In genomic region chrX:102863735-102864134, GRCh38 we compare ENCODE assay signal across 8 cellular contexts.
DNase-seq lines count a peak whose midpoint lies in the region; ATAC-seq, FAIRE-seq and TF ChIP-seq lines count a peak whose summit lies in the region.

No MANE protein-coding gene starts in this region.

- H3K27me3 Mint-ChIP-seq in GM23338 (ENCODE audit: insufficient read depth, low read depth, poor library complexity): no peaks in the 10 kb centered on the region
- H3K27me3 Mint-ChIP-seq in activated T-helper 1 cell treated with anti-CD3 and anti-CD28 coated beads, Interleukin-12 subunit alpha, Interleukin-12 subunit beta, Interleukin-2, Interleukin-4 antibody, amounts not matched to agents 30 ng/mL and 10 ng/mL and 1 ng/mL, durations not matched to agents 14 hours and 24 hours and 36 hours (ENCODE audit: insufficient read depth): no peaks in the 10 kb centered on the region

- TF ChIP-seq POLR2A in thyroid gland (IDR thresholded peaks at IDR 0.05): no peak

- H4K20me1 ChIP-seq in GM23338 (replicated peaks; ENCODE audit: insufficient read depth) (no peaks in the 10 kb centered on the region), osteoblast (ENCODE audit: insufficient read depth, low read length) (no peaks in the 10 kb centered on the region)

- no peaks in the 10 kb centered on the region for H3F3A ChIP-seq in GM23338 (replicated peaks; ENCODE audit: low read depth)

- H3K4me1 ChIP-seq in GM23338 (ENCODE audit: insufficient read depth) (no peaks in the 10 kb centered on the region), osteoblast (ENCODE audit: insufficient read depth, low read length) (peaks cover 4% of the 10 kb centered on the region), thyroid gland (no peaks in the 10 kb centered on the region)

- no peak overlapping the region for H3K4me3 Mint-ChIP-seq in GM23338
- no peak overlapping the region for H3K4me3 Mint-ChIP-seq in activated T-helper 1 cell treated with anti-CD3 and anti-CD28 coated beads, Interleukin-12 subunit alpha, Interleukin-12 subunit beta, Interleukin-2, Interleukin-4 antibody, amounts not matched to agents 30 ng/mL and 10 ng/mL and 1 ng/mL, durations not matched to agents 14 hours and 24 hours and 36 hours

- H2AFZ ChIP-seq in GM23338: no peak overlapping the region
- H2AFZ ChIP-seq in osteoblast (ENCODE audit: low read length): no peak overlapping the region

- H3K4me2 ChIP-seq in GM23338 (no peak overlapping the region), osteoblast (ENCODE audit: insufficient read depth, low read length) (no peak overlapping the region)

- H3K79me2 ChIP-seq in GM23338 (replicated peaks; ENCODE audit: insufficient read depth) (no peaks in the 10 kb centered on the region), osteoblast (ENCODE audit: insufficient read depth, low read length) (no peaks in the 10 kb centered on the region)

- H3K27ac Mint-ChIP-seq in GM23338: no peak overlapping the region
- no peak overlapping the region for H3K27ac Mint-ChIP-seq in activated T-helper 1 cell treated with anti-CD3 and anti-CD28 coated beads, Interleukin-12 subunit alpha, Interleukin-12 subunit beta, Interleukin-2, Interleukin-4 antibody, amounts not matched to agents 30 ng/mL and 10 ng/mL and 1 ng/mL, durations not matched to agents 14 hours and 24 hours and 36 hours

- H3K4me1 Mint-ChIP-seq in GM23338: peaks cover under 1% of the 10 kb centered on the region; the same call in 1 of the 3 replicates
- H3K4me1 Mint-ChIP-seq in activated T-helper 1 cell treated with anti-CD3 and anti-CD28 coated beads, Interleukin-12 subunit alpha, Interleukin-12 subunit beta, Interleukin-2, Interleukin-4 antibody, amounts not matched to agents 30 ng/mL and 10 ng/mL and 1 ng/mL, durations not matched to agents 14 hours and 24 hours and 36 hours (ENCODE audit: low read depth): no peaks in the 10 kb centered on the region

- H3K4me3 ChIP-seq in GM23338: no peak overlapping the region
- no peak overlapping the region for H3K4me3 ChIP-seq in foreskin fibroblast (ENCODE audit: low read depth in 1 of 2, low read length in 2 of 2)
- H3K4me3 ChIP-seq in osteoblast (ENCODE audit: insufficient read depth, low read length): no peak overlapping the region
- no peak overlapping the region for H3K4me3 ChIP-seq in thyroid gland (replicated peaks in 1 of 3)

- no peaks in the 10 kb centered on the region; the same call in 2 of the 3 replicates for H3K9me3 Mint-ChIP-seq in GM23338
- H3K9me3 Mint-ChIP-seq in activated T-helper 1 cell treated with anti-CD3 and anti-CD28 coated beads, Interleukin-12 subunit alpha, Interleukin-12 subunit beta, Interleukin-2, Interleukin-4 antibody, amounts not matched to agents 30 ng/mL and 10 ng/mL and 1 ng/mL, durations not matched to agents 14 hours and 24 hours and 36 hours: no peaks in the 10 kb centered on the region

- H3K27ac ChIP-seq in GM23338 (ENCODE audit: low read depth) (no peak overlapping the region), osteoblast (ENCODE audit: low read depth, low read length) (no peak overlapping the region), thyroid gland (no peak overlapping the region)

- WGBS in thyroid gland, 2 donors: 1 to 3% methylated on average over 4 of the region's 4 CpGs

- FAIRE-seq in G401.6 (lab: Jason Lieb, UNC): peak; percentile 93

- no peaks in the 10 kb centered on the region for H3K9me2 ChIP-seq in GM23338 (ENCODE audit: insufficient read depth)

- H3K36me3 ChIP-seq in GM23338 (ENCODE audit: insufficient read depth): no peaks in the 10 kb centered on the region
- H3K36me3 ChIP-seq in osteoblast (ENCODE audit: insufficient read depth, low read length): peaks cover 4% of the 10 kb centered on the region
- H3K36me3 ChIP-seq in thyroid gland: no peaks in the 10 kb centered on the region

- intact Hi-C loops in activated T-helper 1 cell treated with anti-CD3 and anti-CD28 coated beads, Interleukin-12 subunit alpha, Interleukin-12 subunit beta, Interleukin-2, Interleukin-4 antibody, amounts not matched to agents 30 ng/mL and 10 ng/mL and 1 ng/mL, durations not matched to agents 14 hours and 24 hours and 36 hours (cut with micrococcal nuclease): loop anchor here (2.0 to 10.0 kb wide), 4 partner anchors 37 to 346 kb away; partner anchors contain the start of genes GPRASP1 and TMSB15A
- intact Hi-C loops in thyroid gland (cut with DNase I): no loop called here

- peak; percentile 70 to 78 for TF ChIP-seq CTCF in GM23338 (conservative IDR thresholded peaks at IDR 0.05; ENCODE audit: low read depth in 2 of 2)
- peak; percentile 69 for TF ChIP-seq CTCF in foreskin fibroblast (IDR thresholded peaks at IDR 0.05; ENCODE audit: low read depth, low read length)
- TF ChIP-seq CTCF in osteoblast (IDR thresholded peaks at IDR 0.05; ENCODE audit: extremely low read depth, low read depth, low read length): peak; percentile 94
- peak; percentile 40 to 87 (median 78) for TF ChIP-seq CTCF in thyroid gland (IDR thresholded peaks at IDR 0.05)

- H3K27me3 ChIP-seq in GM23338 (ENCODE audit: insufficient read depth) (no peaks in the 10 kb centered on the region), osteoblast (ENCODE audit: insufficient read depth, low read length) (no peaks in the 10 kb centered on the region), thyroid gland (no peaks in the 10 kb centered on the region)

- ATAC-seq in GM23338: peak; percentile 45; the same call in 1 of the 3 replicates

- DNase-seq in GM23338 (ENCODE audit: low spot score) (peak; percentile 70), LHCN-M2 (ENCODE audit: low read depth) (peak; percentile 68), RKO (ENCODE audit: low spot score) (peak; percentile 77), foreskin fibroblast (peak; percentile 53 to 83), osteoblast (ENCODE audit: insufficient read length, low spot score, missing footprints) (peak; percentile 36), thyroid gland (peak; percentile 84 to 88)
- peak; percentile 57 for DNase-seq in activated T-helper 1 cell treated with anti-CD3 and anti-CD28 coated beads, Interleukin-12 subunit alpha, Interleukin-12 subunit beta, Interleukin-2, Interleukin-4 antibody, amounts not matched to agents 30 ng/mL and 10 ng/mL and 1 ng/mL, durations not matched to agents 14 hours and 24 hours and 36 hours (ENCODE audit: low spot score)

- H3K9me3 ChIP-seq in osteoblast (ENCODE audit: low read depth, low read length): no peaks in the 10 kb centered on the region
- H3K9me3 ChIP-seq in thyroid gland: no peaks in the 10 kb centered on the region

- H3K36me3 Mint-ChIP-seq in GM23338 (ENCODE audit: low read depth): peaks cover 23% of the 10 kb centered on the region
- no peaks in the 10 kb centered on the region for H3K36me3 Mint-ChIP-seq in activated T-helper 1 cell treated with anti-CD3 and anti-CD28 coated beads, Interleukin-12 subunit alpha, Interleukin-12 subunit beta, Interleukin-2, Interleukin-4 antibody, amounts not matched to agents 30 ng/mL and 10 ng/mL and 1 ng/mL, durations not matched to agents 14 hours and 24 hours and 36 hours (ENCODE audit: low read depth)

TF ChIP-seq in GM23338, 12 proteins besides CTCF, POLR2A, EP300 and RAD21:
- no peak for TF ChIP-seq ZNF331 (CRISPR knock-in tag; IDR thresholded peaks at IDR 0.05; ENCODE audit: low read depth)
- no peak for TF ChIP-seq JUNB (IDR thresholded peaks at IDR 0.05; ENCODE audit: unreplicated experiment)
- TF ChIP-seq EZH2 (IDR thresholded peaks at IDR 0.05; ENCODE audit: low read depth, unreplicated experiment): no peak

Comparison
In these comparisons a context has a peak if more than half of its experiments do, and no peak if none do; other contexts are left out.
1. DNase-seq: peak in every context shown above with its lines; median percentile 86 in thyroid gland; 77 in RKO; 70 in GM23338; 68 in LHCN-M2; 68 in foreskin fibroblast; 57 in activated T-helper 1 cell treated with anti-CD3 and anti-CD28 coated beads, Interleukin-12 subunit alpha, Interleukin-12 subunit beta, Interleukin-2, Interleukin-4 antibody, amounts not matched to agents 30 ng/mL and 10 ng/mL and 1 ng/mL, durations not matched to agents 14 hours and 24 hours and 36 hours; 36 in osteoblast.